ENCODE assay signal across 17 cellular contexts in genomic region chr1:203369666-203370065, GRCh38. TPM values are rescaled to one million over a fixed set of nuclear protein-coding genes. Genes with fewer than 3 reads are reported as not detected.
DNase-seq lines count a peak whose midpoint lies in the region; ATAC-seq and TF ChIP-seq lines count a peak whose summit lies in the region.
"Had no signal": no experiment of that assay in that cellular context is flagged by ENCODE, and none has a peak within 500 bp of the region (broad histone marks: within the 10 kb centered on the region; RNA-seq: fewer than 3 reads in every experiment).

No MANE protein-coding gene starts in this region.

- H3K27ac Mint-ChIP-seq in CD14-positive monocyte (peak overlapping the region; percentile 85 to 98 (median 94)), endodermal cell (peak overlapping the region; percentile 9)
- H3K27ac Mint-ChIP-seq: activated naive CD8-positive, alpha-beta T cell; activated T-helper 1 cell treated with anti-CD3 and anti-CD28 coated beads, Interleukin-12 subunit alpha, Interleukin-12 subunit beta, Interleukin-2, Interleukin-4 antibody, amounts not matched to agents 30 ng/mL and 10 ng/mL and 1 ng/mL, durations not matched to agents 14 hours and 24 hours and 36 hours; neural progenitor cell; T-helper 2 cell treated with Interferon-gamma antibody and Interleukin-4, amounts not matched to agents 5 μg/mL and 100 μg/mL, for 36 hours had no signal

- intact Hi-C loops in CD14-positive monocyte (cut with micrococcal nuclease) (loop anchor here (2.0 to 10.0 kb wide), 3 partner anchors 43 to 117 kb away; no protein-coding TSS in a partner anchor), psoas muscle (cut with DNase I) (no loop called here)

- H3K27ac ChIP-seq in endodermal cell (ENCODE audit: low read depth, low read length) (no peak overlapping the region), rectal smooth muscle tissue (ENCODE audit: low read depth, low read length) (peak overlapping the region; percentile 32), psoas muscle (no peak overlapping the region), neuronal stem cell (replicated peaks; ENCODE audit: low read length) (no peak overlapping the region)
- H3K27ac ChIP-seq: epithelial cell of prostate, neural progenitor cell had no signal

- H3K4me3 Mint-ChIP-seq in CD14-positive monocyte (peak overlapping the region in 1 of 2 donors; percentile 69), endodermal cell (no peak overlapping the region)
- H3K4me3 Mint-ChIP-seq: activated naive CD8-positive, alpha-beta T cell; activated T-helper 1 cell treated with anti-CD3 and anti-CD28 coated beads, Interleukin-12 subunit alpha, Interleukin-12 subunit beta, Interleukin-2, Interleukin-4 antibody, amounts not matched to agents 30 ng/mL and 10 ng/mL and 1 ng/mL, durations not matched to agents 14 hours and 24 hours and 36 hours; brain; neural progenitor cell; T-helper 2 cell treated with Interferon-gamma antibody and Interleukin-4, amounts not matched to agents 5 μg/mL and 100 μg/mL, for 36 hours had no signal

- no peak overlapping the region for H2BK12ac ChIP-seq in neuronal stem cell (ENCODE audit: low read length)

- no peak overlapping the region for H3K23ac ChIP-seq in neuronal stem cell (ENCODE audit: low read depth, low read length, poor library complexity)

- H3K4ac ChIP-seq in neuronal stem cell (ENCODE audit: low read length), result no peak overlapping the region

- no peak overlapping the region for H2BK5ac ChIP-seq in neuronal stem cell (ENCODE audit: low read length)

- no peaks in the 10 kb centered on the region for H3K36me3 Mint-ChIP-seq in CD14-positive monocyte
- no peaks in the 10 kb centered on the region for H3K36me3 Mint-ChIP-seq in endodermal cell (ENCODE audit: low read depth)
- H3K36me3 Mint-ChIP-seq: brain, neural progenitor cell had no signal

- H4K91ac ChIP-seq in neuronal stem cell (ENCODE audit: low read depth, low read length, poor library complexity), result no peak overlapping the region

- DNase-seq in CD14-positive monocyte (ENCODE audit: low spot score) (no peak), NB4 (ENCODE audit: low read depth) (peak; percentile 16), endodermal cell (no peak), psoas muscle (no peak), neuronal stem cell (ENCODE audit: low spot score) (no peak)
- DNase-seq: activated CD4-positive, CD25-positive, alpha-beta regulatory T cell; COR-L47; NCI-H526 treated with DMSO at 0.1 percent for 48 hours had no signal

- H3K79me1 ChIP-seq in neuronal stem cell (ENCODE audit: low read depth, low read length), result no peaks in the 10 kb centered on the region

- H3K4me1 Mint-ChIP-seq in CD14-positive monocyte, result peaks cover 37% of the 10 kb centered on the region
- peaks cover 59% of the 10 kb centered on the region for H3K4me1 Mint-ChIP-seq in endodermal cell

- no peak overlapping the region for H2AFZ ChIP-seq in neuronal stem cell (ENCODE audit: low read length)
- H2AFZ ChIP-seq: neural progenitor cell had no signal

- ATAC-seq in psoas muscle, result no peak
- ATAC-seq in GM21447 (IDR thresholded peaks at IDR 0.05; ENCODE audit: unreplicated experiment), result no peak
- no peak for ATAC-seq in GM19463 (IDR thresholded peaks at IDR 0.05; ENCODE audit: unreplicated experiment)

- H3K4me1 ChIP-seq in endodermal cell (ENCODE audit: control insufficient read depth, insufficient read depth, low read length) (peaks cover 32% of the 10 kb centered on the region), rectal smooth muscle tissue (ENCODE audit: control insufficient read depth, insufficient read depth, low read length) (peaks cover 21% of the 10 kb centered on the region), psoas muscle (no peaks in the 10 kb centered on the region), neuronal stem cell (ENCODE audit: control insufficient read depth in 2 of 2, insufficient read depth in 1 of 2, low read depth in 1 of 2, low read length in 2 of 2) (peaks cover 0 to 5% of the 10 kb centered on the region in 2 donors)

- no peak overlapping the region for H3K4me2 ChIP-seq in neuronal stem cell (ENCODE audit: insufficient read depth, low read length, poor library complexity, severe bottlenecking)
- H3K4me2 ChIP-seq: neural progenitor cell had no signal

- no peak overlapping the region for H2BK15ac ChIP-seq in neuronal stem cell (ENCODE audit: low read length)

- H3K27me3 Mint-ChIP-seq in CD14-positive monocyte (ENCODE audit: low read depth in 3 of 3) (peaks cover 3 to 9% (median 4%) of the 10 kb centered on the region in 3 donors), endodermal cell (ENCODE audit: insufficient read depth) (no peaks in the 10 kb centered on the region)

- no peak overlapping the region for H2BK120ac ChIP-seq in neuronal stem cell (ENCODE audit: low read depth, low read length)

- no peak overlapping the region for H2AK5ac ChIP-seq in neuronal stem cell (ENCODE audit: low read depth, low read length)

- H3K14ac ChIP-seq in neuronal stem cell (ENCODE audit: low read length), result no peak overlapping the region

- TF ChIP-seq CTCF in CD14-positive monocyte (IDR thresholded peaks at IDR 0.05), result no peak
- TF ChIP-seq CTCF in NB4 (IDR thresholded peaks at IDR 0.05; ENCODE audit: low read depth, low read length), result no peak
- no peak for TF ChIP-seq CTCF in endodermal cell (conservative IDR thresholded peaks at IDR 0.05)
- TF ChIP-seq CTCF in psoas muscle (IDR thresholded peaks at IDR 0.05), result no peak

- H3K9me3 ChIP-seq in endodermal cell (ENCODE audit: control insufficient read depth, low read length), result no peaks in the 10 kb centered on the region
- H3K9me3 ChIP-seq in psoas muscle, result no peaks in the 10 kb centered on the region
- H3K9me3 ChIP-seq in neuronal stem cell (replicated peaks in 1 of 2; ENCODE audit: control insufficient read depth in 2 of 2, insufficient read depth in 1 of 2, low read depth in 1 of 2, low read length in 2 of 2), result no peaks in the 10 kb centered on the region

- no peak overlapping the region for H4K8ac ChIP-seq in neuronal stem cell (ENCODE audit: low read depth, low read length)

- H3K9ac ChIP-seq in endodermal cell (ENCODE audit: extremely low read depth, low read length, poor library complexity, severe bottlenecking) (no peak overlapping the region), rectal smooth muscle tissue (ENCODE audit: low read length) (no peak overlapping the region), neuronal stem cell (ENCODE audit: low read depth, low read length, poor library complexity) (no peak overlapping the region)
- H3K9ac ChIP-seq: neural progenitor cell had no signal

- H3K36me3 ChIP-seq in endodermal cell (ENCODE audit: control insufficient read depth, insufficient read depth, low read length), result no peaks in the 10 kb centered on the region
- H3K36me3 ChIP-seq in rectal smooth muscle tissue (ENCODE audit: control insufficient read depth, insufficient read depth, low read length), result no peaks in the 10 kb centered on the region
- no peaks in the 10 kb centered on the region for H3K36me3 ChIP-seq in psoas muscle (ENCODE audit: insufficient read depth in 1 of 2, low read depth in 1 of 2)
- H3K36me3 ChIP-seq in neuronal stem cell (replicated peaks in 1 of 2; ENCODE audit: control insufficient read depth in 2 of 2, insufficient read depth in 2 of 2, low read length in 2 of 2), result no peaks in the 10 kb centered on the region
- H3K36me3 ChIP-seq: neural progenitor cell had no signal

- H3K27me3 ChIP-seq in endodermal cell (ENCODE audit: control insufficient read depth, insufficient read depth, low read length, poor library complexity, severe bottlenecking) (no peaks in the 10 kb centered on the region), rectal smooth muscle tissue (ENCODE audit: control insufficient read depth, insufficient read depth, low read length) (no peaks in the 10 kb centered on the region), psoas muscle (ENCODE audit: insufficient read depth in 3 of 3, low read length in 2 of 3) (peaks cover 0 to 5% (median 0%) of the 10 kb centered on the region in 3 donors), neuronal stem cell (ENCODE audit: control insufficient read depth in 3 of 3, insufficient read depth in 3 of 3, low read depth in 1 of 3, low read length in 3 of 3) (peaks cover 0 to 7% (median 2%) of the 10 kb centered on the region in 3 experiments)

- H3K9me3 Mint-ChIP-seq in CD14-positive monocyte, result peaks cover 0 to 3% (median 0%) of the 10 kb centered on the region in 7 donors
- no peaks in the 10 kb centered on the region for H3K9me3 Mint-ChIP-seq in endodermal cell
- H3K9me3 Mint-ChIP-seq: activated T-helper 1 cell treated with anti-CD3 and anti-CD28 coated beads, Interleukin-12 subunit alpha, Interleukin-12 subunit beta, Interleukin-2, Interleukin-4 antibody, amounts not matched to agents 30 ng/mL and 10 ng/mL and 1 ng/mL, durations not matched to agents 14 hours and 24 hours and 36 hours; brain; neural progenitor cell; T-helper 2 cell treated with Interferon-gamma antibody and Interleukin-4, amounts not matched to agents 5 μg/mL and 100 μg/mL, for 36 hours had no signal

- WGBS in endodermal cell (ENCODE audit: insufficient coverage in 1 of 2, insufficient read length in 1 of 2), 2 experiments, result 90% methylated on average over 2 to 4 of the region's 4 CpGs
- WGBS in psoas muscle, 3 donors, result 89 to 95% (median 93%) methylated on average over 4 of the region's 4 CpGs
- WGBS in neuronal stem cell (ENCODE audit: extremely low coverage in 2 of 2, insufficient read length in 2 of 2, insufficient replicate concordance in 1 of 2), 2 donors, result no CpG with 5 or more reads among the region's 4 CpGs

- H3K18ac ChIP-seq in neuronal stem cell (ENCODE audit: low read length), result no peak overlapping the region

- no peak for TF ChIP-seq POLR2A in NB4 (IDR thresholded peaks at IDR 0.05; ENCODE audit: extremely low read depth, insufficient read length)

- H3K4me3 ChIP-seq in NB4 (ENCODE audit: low read depth, low read length) (no peak overlapping the region), endodermal cell (ENCODE audit: low read length) (no peak overlapping the region), rectal smooth muscle tissue (ENCODE audit: low read length) (no peak overlapping the region), psoas muscle (no peak overlapping the region), neuronal stem cell (ENCODE audit: low read length in 2 of 2) (no peak overlapping the region)
- H3K4me3 ChIP-seq: neural progenitor cell had no signal

RNA-seq across cellular contexts. Expression of gene FMOD, which starts 18.7 kb away (rescaled TPM):
- polyA plus RNA-seq in CD14-positive monocyte, result not detected
- 1 to 10 TPM; 2.9 to 4.8 TPM for total RNA-seq in endodermal cell
- 2.4 TPM for polyA plus RNA-seq in endodermal cell (2013, experiment 1 of 2)
- 1.4 TPM for polyA plus RNA-seq in endodermal cell (2013, experiment 2 of 2)
- 1 to 10 TPM; 3.6 to 9.6 (median 5.8) TPM for total RNA-seq in psoas muscle
- 1 to 10 TPM; 3.0 to 4.6 (median 3.8) TPM for polyA plus RNA-seq in psoas muscle
- 2.0 TPM for polyA plus RNA-seq in neuronal stem cell (2013, experiment 1 of 2)
- 2.0 TPM for polyA plus RNA-seq in neuronal stem cell (2013, experiment 2 of 2)

Comparison
In these comparisons a context has a peak if more than half of its experiments do, and no peak if none do; other contexts are left out.
1. intact Hi-C loops: an anchor here in CD14-positive monocyte (2.0 to 10.0 kb wide); none called in psoas muscle.